Comparison of ENCODE assay signal across 17 cellular contexts in the genomic region with DNA sequence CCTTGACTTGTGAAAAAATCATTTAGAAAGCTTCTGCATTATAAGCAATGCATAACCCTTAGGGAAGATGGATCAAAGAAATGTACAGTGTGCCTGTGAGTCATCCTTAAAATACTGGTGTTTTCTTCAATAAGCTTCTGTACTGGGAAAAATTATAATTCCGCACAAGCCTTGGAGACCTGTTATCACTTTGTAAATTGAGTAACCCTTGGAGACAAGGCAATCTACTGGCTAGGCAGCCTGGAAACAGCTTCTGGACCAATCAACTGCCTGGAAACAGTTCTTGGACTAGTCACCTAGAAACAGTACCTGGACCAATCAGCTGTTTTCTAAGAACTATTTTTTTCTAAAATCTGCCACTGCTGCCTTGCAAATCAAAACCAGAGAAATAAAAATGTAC. TPM values are rescaled to one million over a fixed set of nuclear protein-coding genes. Genes with fewer than 3 reads are reported as not detected.
DNase-seq lines count a peak whose midpoint lies in the region; ATAC-seq and TF ChIP-seq lines count a peak whose summit lies in the region.
"Had no signal": no experiment of that assay in that cellular context is flagged by ENCODE, and none has a peak within 500 bp of the region (broad histone marks: within the 10 kb centered on the region; RNA-seq: fewer than 3 reads in every experiment).

No MANE protein-coding gene starts in this region.

- H3K27ac ChIP-seq in Peyer's patch = no peak overlapping the region
- H3K27ac ChIP-seq: 22Rv1, C4-2B, transverse colon had no signal

- TF ChIP-seq CTCF in fibroblast of pulmonary artery (IDR thresholded peaks at IDR 0.05; ENCODE audit: low read length, missing control alignments) (no peak), Peyer's patch (IDR thresholded peaks at IDR 0.05) (no peak)

- H3K4me1 ChIP-seq in Peyer's patch = no peaks in the 10 kb centered on the region
- H3K4me1 ChIP-seq: transverse colon had no signal

- no peak for TF ChIP-seq POLR2A in Peyer's patch (IDR thresholded peaks at IDR 0.05)

- no peaks in the 10 kb centered on the region for H3K36me3 ChIP-seq in Peyer's patch
- H3K36me3 ChIP-seq: transverse colon had no signal

- H3K4me3 ChIP-seq in fibroblast of pulmonary artery (replicated peaks; ENCODE audit: low read depth, low read length) (no peak overlapping the region), Peyer's patch (no peak overlapping the region)
- H3K4me3 ChIP-seq: transverse colon had no signal

- ATAC-seq in SK-N-SH treated with all-trans-retinoic acid at 6 μM for 48 hours = peak; percentile 83
- ATAC-seq in HG02884 (IDR thresholded peaks at IDR 0.05; ENCODE audit: unreplicated experiment) = no peak
- no peak for ATAC-seq in HG03521 (IDR thresholded peaks at IDR 0.05; ENCODE audit: unreplicated experiment)
- ATAC-seq: stimulated activated effector memory CD8-positive, alpha-beta T cell treated with anti-CD3 and anti-CD28 coated beads, Interleukin-12 subunit alpha, Interleukin-12 subunit beta, amount 100 ng/mL, for 72 hours had no signal

- DNase-seq in NCI-H1417 (lab: John Stamatoyannopoulos, UW) (peak in 2 of 3 experiments; percentile 13 to 39), NCI-H1417 treated with DMSO at 0.1 percent for 48 hours (lab: John Stamatoyannopoulos, UW) (no peak), fibroblast of pulmonary artery (ENCODE audit: low read depth) (peak; percentile 82), renal cortical epithelial cell (ENCODE audit: low read depth) (peak; percentile 23), Peyer's patch (no peak)
- DNase-seq: activated CD4-positive, alpha-beta T cell treated with anti-CD3 and anti-CD28 coated beads, Interleukin-2, amount 10 ng/mL, durations not matched to agents 7 days and 5 days; activated naive CD4-positive, alpha-beta T cell treated with anti-CD3 and anti-CD28 coated beads for 36 hours; activated T-cell treated with anti-CD3 and anti-CD28 coated beads for 4 hours; NCI-H1048; NCI-H345; transverse colon had no signal

- no peaks in the 10 kb centered on the region for H3K9me3 ChIP-seq in Peyer's patch
- H3K9me3 ChIP-seq: transverse colon had no signal

- no peaks in the 10 kb centered on the region for H3K27me3 ChIP-seq in Peyer's patch
- H3K27me3 ChIP-seq: transverse colon had no signal

TF ChIP-seq in SK-N-SH treated with all-trans-retinoic acid at 6 μM for 48 hours, 23 proteins besides CTCF, POLR2A, EP300 and RAD21:
- TF ChIP-seq PPARA (CRISPR knock-in tag; IDR thresholded peaks at IDR 0.05; ENCODE audit: borderline replicate concordance) (no peak), ZNF565 (CRISPR knock-in tag; conservative IDR thresholded peaks at IDR 0.05; ENCODE audit: low read depth) (no peak), ZFP30 (CRISPR knock-in tag; IDR thresholded peaks at IDR 0.05) (no peak), ISL1 (CRISPR knock-in tag; IDR thresholded peaks at IDR 0.05) (0 out of 2 replicates have a peak, but pooled peaks have one; percentile 9), PATZ1 (CRISPR knock-in tag; IDR thresholded peaks at IDR 0.05; ENCODE audit: borderline replicate concordance) (no peak)

RNA-seq across cellular contexts. Expression of gene RNGTT, which starts 25.8 kb away (rescaled TPM):
- total RNA-seq in renal cortical epithelial cell (25.2 and 27.1 TPM in 2 replicates), Peyer's patch (10 to 100 TPM; 12.7 to 44.6 (median 18.5) TPM)

Comparison
In these comparisons a context has a peak if more than half of its experiments do, and no peak if none do; other contexts are left out.
1. DNase-seq: peak in NCI-H1417 (2 of 3), fibroblast of pulmonary artery (single experiment) and renal cortical epithelial cell (single experiment); none in NCI-H1417 treated with DMSO at 0.1 percent for 48 hours (single experiment) and Peyer's patch (0 of 3).